ENCODE assay signal across 16 cellular contexts in genomic region chr7:4286281-4286680, GRCh38.
"Had no signal": no experiment of that assay in that cellular context is flagged by ENCODE, and none has a peak within 500 bp of the region (broad histone marks: within the 10 kb centered on the region; RNA-seq: fewer than 3 reads in every experiment).

No MANE protein-coding gene starts in this region.

- DNase-seq: activated CD4-positive, alpha-beta memory T cell treated with anti-CD3 and anti-CD28 coated beads, Interleukin-2, amount 10 ng/mL, durations not matched to agents 7 days and 5 days; activated naive CD8-positive, alpha-beta T cell treated with anti-CD3 and anti-CD28 coated beads, Interleukin-2, amount 10 ng/mL, durations not matched to agents 7 days and 5 days; activated T-cell treated with anti-CD3 and anti-CD28 coated beads, Interleukin-2, amount 50 U/mL, for 72 hours; aorta; heart left ventricle; islet precursor cell; left ventricle myocardium superior; mesendoderm; nephron progenitor cell; stimulated activated CD4-positive, alpha-beta T cell treated with anti-CD3 and anti-CD28 coated beads, Interleukin-1b, Interleukin-23, amount 100 ng/mL, for 48 hours; tibial artery had no signal

- ATAC-seq: activated T-cell treated with anti-CD3 and anti-CD28 coated beads, Interleukin-2, amount 50 U/mL, for 72 hours; heart left ventricle; left ventricle myocardium superior; sciatic nerve; stimulated activated memory B cell treated with anti-CD40 and anti-IgM and Interleukin-4, amounts not matched to agents 10 μg/mL and 1 μg/mL and 100 μg/mL, for 72 hours had no signal

- H3K27me3 Mint-ChIP-seq: activated CD4-positive, alpha-beta memory T cell treated with anti-CD3 and anti-CD28 coated beads, Interleukin-2, amount 10 ng/mL, durations not matched to agents 7 days and 5 days had no signal

- H3K4me3 Mint-ChIP-seq: activated CD4-positive, alpha-beta memory T cell treated with anti-CD3 and anti-CD28 coated beads, Interleukin-2, amount 10 ng/mL, durations not matched to agents 7 days and 5 days; activated naive CD8-positive, alpha-beta T cell treated with anti-CD3 and anti-CD28 coated beads, Interleukin-2, amount 10 ng/mL, durations not matched to agents 7 days and 5 days; activated T-cell treated with anti-CD3 and anti-CD28 coated beads, Interleukin-2, amount 50 U/mL, for 72 hours; nephron progenitor cell; stimulated activated memory B cell treated with anti-CD40 and anti-IgM and Interleukin-4, amounts not matched to agents 10 μg/mL and 1 μg/mL and 100 μg/mL, for 72 hours; T-helper 2 cell treated with Interferon-gamma antibody and Interleukin-4, amounts not matched to agents 5 μg/mL and 100 μg/mL, for 36 hours had no signal

- H3K36me3 Mint-ChIP-seq: activated naive CD8-positive, alpha-beta T cell treated with anti-CD3 and anti-CD28 coated beads, Interleukin-2, amount 10 ng/mL, durations not matched to agents 7 days and 5 days; stimulated activated memory B cell treated with anti-CD40 and anti-IgM and Interleukin-4, amounts not matched to agents 10 μg/mL and 1 μg/mL and 100 μg/mL, for 72 hours had no signal

- H3K9me3 Mint-ChIP-seq: activated CD4-positive, alpha-beta memory T cell treated with anti-CD3 and anti-CD28 coated beads, Interleukin-2, amount 10 ng/mL, durations not matched to agents 7 days and 5 days had no signal

- H3K4me1 Mint-ChIP-seq: activated CD4-positive, alpha-beta memory T cell treated with anti-CD3 and anti-CD28 coated beads, Interleukin-2, amount 10 ng/mL, durations not matched to agents 7 days and 5 days; activated naive CD8-positive, alpha-beta T cell treated with anti-CD3 and anti-CD28 coated beads, Interleukin-2, amount 10 ng/mL, durations not matched to agents 7 days and 5 days; nephron progenitor cell; stimulated activated memory B cell treated with anti-CD40 and anti-IgM and Interleukin-4, amounts not matched to agents 10 μg/mL and 1 μg/mL and 100 μg/mL, for 72 hours had no signal

- H3K27ac Mint-ChIP-seq: activated CD4-positive, alpha-beta memory T cell treated with anti-CD3 and anti-CD28 coated beads, Interleukin-2, amount 10 ng/mL, durations not matched to agents 7 days and 5 days; activated naive CD8-positive, alpha-beta T cell treated with anti-CD3 and anti-CD28 coated beads, Interleukin-2, amount 10 ng/mL, durations not matched to agents 7 days and 5 days; activated T-cell treated with anti-CD3 and anti-CD28 coated beads, Interleukin-2, amount 50 U/mL, for 72 hours; nephron progenitor cell; stimulated activated memory B cell treated with anti-CD40 and anti-IgM and Interleukin-4, amounts not matched to agents 10 μg/mL and 1 μg/mL and 100 μg/mL, for 72 hours; T-helper 2 cell treated with Interferon-gamma antibody and Interleukin-4, amounts not matched to agents 5 μg/mL and 100 μg/mL, for 36 hours had no signal

- H3K4me3 ChIP-seq: breast epithelium, heart left ventricle, spleen, tibial artery had no signal
